In the genomic region with DNA sequence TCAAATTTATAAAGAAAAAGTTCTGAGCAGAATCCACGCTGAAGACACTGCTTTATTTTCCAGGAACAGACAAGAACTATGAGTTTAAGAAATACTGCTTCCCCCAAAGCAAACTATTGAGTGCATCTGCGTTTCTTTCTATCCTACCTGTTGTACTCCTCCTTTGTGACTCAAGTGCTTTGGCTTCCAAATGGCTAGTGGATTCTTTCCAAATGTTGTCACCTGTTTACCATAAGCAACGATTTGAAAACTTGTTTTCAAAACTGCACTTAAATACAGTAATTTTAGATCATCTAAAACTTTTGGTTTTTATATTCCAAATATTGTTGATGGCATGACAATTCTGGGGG, we compare ENCODE assay signal across 9 cellular contexts. TPM values are rescaled to one million over a fixed set of nuclear protein-coding genes. Genes with fewer than 3 reads are reported as not detected.
DNase-seq lines count a peak whose midpoint lies in the region; ATAC-seq and TF ChIP-seq lines count a peak whose summit lies in the region.
"Had no signal": no experiment of that assay in that cellular context is flagged by ENCODE, and none has a peak within 500 bp of the region (broad histone marks: within the 10 kb centered on the region; RNA-seq: fewer than 3 reads in every experiment).

No MANE protein-coding gene starts in this region.

- TF ChIP-seq POLR2A in breast epithelium (IDR thresholded peaks at IDR 0.05), result no peak

- peak overlapping the region in 5 of 8 donors; percentile 4 to 77 (median 70) for H3K4me3 Mint-ChIP-seq in CD4-positive, alpha-beta memory T cell

- no peaks in the 10 kb centered on the region for H3K27me3 ChIP-seq in CD4-positive, alpha-beta memory T cell (ENCODE audit: insufficient read depth, low read length)
- no peaks in the 10 kb centered on the region for H3K27me3 ChIP-seq in Loucy (ENCODE audit: insufficient read depth, low read length, poor library complexity, severe bottlenecking)
- no peaks in the 10 kb centered on the region for H3K27me3 ChIP-seq in breast epithelium
- H3K27me3 ChIP-seq in parathyroid adenoma (ENCODE audit: control insufficient read depth, insufficient read depth, low read length), result no peaks in the 10 kb centered on the region
- H3K27me3 ChIP-seq: brain microvascular endothelial cell had no signal

- H3K4me1 ChIP-seq in CD4-positive, alpha-beta memory T cell (ENCODE audit: insufficient read depth, low read length), result peaks cover 12% of the 10 kb centered on the region
- H3K4me1 ChIP-seq in Loucy (ENCODE audit: insufficient read depth, low read length, poor library complexity, severe bottlenecking) (peaks cover 33% of the 10 kb centered on the region), breast epithelium (peaks cover 7 to 8% of the 10 kb centered on the region in 2 donors), parathyroid adenoma (no peaks in the 10 kb centered on the region)

- no peaks in the 10 kb centered on the region for H3F3A ChIP-seq in Loucy (ENCODE audit: low read depth)

- intact Hi-C loops in CD4-positive, alpha-beta memory T cell (cut with micrococcal nuclease), result loop anchor here (1.0 to 2.0 kb wide), 8 partner anchors 107 to 468 kb away; a partner anchor contains a TSS
- intact Hi-C loops in breast epithelium (cut with DNase I; ENCODE audit: low total_unique reads), result loop anchor here (10.0 kb wide), 1 partner anchor 253 kb away; no protein-coding TSS in a partner anchor

- H2AFZ ChIP-seq in Loucy (ENCODE audit: low read length) (peak overlapping the region; percentile 98), parathyroid adenoma (no peak overlapping the region)

- no peak overlapping the region for H3K27ac ChIP-seq in CD4-positive, alpha-beta memory T cell (ENCODE audit: low read depth, low read length)
- peak overlapping the region; percentile 75 to 87 for H3K27ac ChIP-seq in breast epithelium
- H3K27ac ChIP-seq in parathyroid adenoma, result no peak overlapping the region

- POLR2A ChIA-PET in CD4-positive, alpha-beta memory T cell (lab: Charles Lee; ENCODE audit: partially characterized antibody), result interaction anchor here (0.9 kb wide), 1 partner anchor 279 kb away, joined by 6 read pairs; a partner anchor contains a TSS

- TF ChIP-seq CTCF in Loucy (conservative IDR thresholded peaks at IDR 0.05; ENCODE audit: low read length), result no peak
- no peak for TF ChIP-seq CTCF in breast epithelium (IDR thresholded peaks at IDR 0.05)
- no peak for TF ChIP-seq CTCF in parathyroid adenoma (IDR thresholded peaks at IDR 0.05)
- no peak for TF ChIP-seq CTCF in GM13977 (IDR thresholded peaks at IDR 0.05; ENCODE audit: extremely low read depth, insufficient read depth, missing control alignments)

- no peaks in the 10 kb centered on the region for H3K9me2 ChIP-seq in Loucy (replicated peaks; ENCODE audit: low read depth, low read length)

- H3K4me2 ChIP-seq in Loucy (ENCODE audit: low read depth, low read length, poor library complexity, severe bottlenecking) (peak overlapping the region; percentile 79), parathyroid adenoma (ENCODE audit: low read length) (peak overlapping the region; percentile 42)

- peaks cover 0 to 3% of the 10 kb centered on the region in 2 donors for H3K27me3 Mint-ChIP-seq in CD4-positive, alpha-beta memory T cell

- ATAC-seq in HG02840 (IDR thresholded peaks at IDR 0.05; ENCODE audit: low FRiP score, unreplicated experiment), result no peak

- no peaks in the 10 kb centered on the region for H4K20me1 ChIP-seq in Loucy (ENCODE audit: insufficient read depth, low read length, poor library complexity, severe bottlenecking)

- peaks cover 6 to 13% (median 11%) of the 10 kb centered on the region in 4 donors for H3K4me1 Mint-ChIP-seq in CD4-positive, alpha-beta memory T cell

- H3K9me3 ChIP-seq in CD4-positive, alpha-beta memory T cell (ENCODE audit: control insufficient read depth in 1 of 2, low read length in 2 of 2), result no peaks in the 10 kb centered on the region
- H3K9me3 ChIP-seq in Loucy (ENCODE audit: insufficient read depth, low read depth, low read length), result no peaks in the 10 kb centered on the region
- no peaks in the 10 kb centered on the region for H3K9me3 ChIP-seq in breast epithelium
- H3K9me3 ChIP-seq in parathyroid adenoma (ENCODE audit: control insufficient read depth, low read length), result no peaks in the 10 kb centered on the region

- no peaks in the 10 kb centered on the region for H3K36me3 Mint-ChIP-seq in CD4-positive, alpha-beta memory T cell

- CTCF ChIA-PET in CD4-positive, alpha-beta memory T cell (lab: Charles Lee; ENCODE audit: partially characterized antibody), result interaction anchor here (0.9 to 8.1 kb wide), 19 partner anchors 10 to 468 kb away, joined by 3 to 111 read pairs (median 6); a partner anchor contains a TSS

- peak overlapping the region in 2 of 7 donors; percentile 59 to 62 for H3K27ac Mint-ChIP-seq in CD4-positive, alpha-beta memory T cell

- in situ Hi-C loops in GM13977 (cut with MboI; ENCODE audit: low pct_unique_long_range_greater_than_20kb, low sequenced_read_pairs, unreplicated experiment), result loop anchor here (10.0 to 25.0 kb wide), 3 partner anchors 243 to 630 kb away; a partner anchor contains a TSS

- no peaks in the 10 kb centered on the region for H3K9me3 Mint-ChIP-seq in CD4-positive, alpha-beta memory T cell

- no peak for DNase-seq in CD4-positive, alpha-beta memory T cell
- DNase-seq in breast epithelium (ENCODE audit: low spot score in 2 of 2) (no peak), GF-D8 (lab: John Stamatoyannopoulos, UW) (no peak), SK-N-DZ (ENCODE audit: low spot score) (no peak), GM13977 (ENCODE audit: low spot score) (no peak)

- no peaks in the 10 kb centered on the region for H3K79me2 ChIP-seq in Loucy (ENCODE audit: insufficient read depth, low read length)
- H3K79me2 ChIP-seq in parathyroid adenoma, result peaks cover 21% of the 10 kb centered on the region

- H3K36me3 ChIP-seq in CD4-positive, alpha-beta memory T cell (ENCODE audit: insufficient read depth, low read length), result no peaks in the 10 kb centered on the region
- H3K36me3 ChIP-seq in Loucy (ENCODE audit: insufficient read depth, low read length) (no peaks in the 10 kb centered on the region), breast epithelium (no peaks in the 10 kb centered on the region), parathyroid adenoma (ENCODE audit: control insufficient read depth, insufficient read depth, low read length) (no peaks in the 10 kb centered on the region)

- H3K9ac ChIP-seq in Loucy (ENCODE audit: low read depth, low read length, poor library complexity, severe bottlenecking), result no peak overlapping the region
- no peak overlapping the region for H3K9ac ChIP-seq in parathyroid adenoma

- H3K4me3 ChIP-seq in CD4-positive, alpha-beta memory T cell (ENCODE audit: low read length in 2 of 2), result no peak overlapping the region
- H3K4me3 ChIP-seq in Loucy (ENCODE audit: low read length, poor library complexity, severe bottlenecking), result peak overlapping the region; percentile 54
- peak overlapping the region in 1 of 3 donors; percentile 43 for H3K4me3 ChIP-seq in breast epithelium
- no peak overlapping the region for H3K4me3 ChIP-seq in parathyroid adenoma (ENCODE audit: low read depth, low read length)

RNA-seq across cellular contexts. Expression of a gene that starts 9.5 kb away (rescaled TPM):
- under 1 TPM; 0.50 to 0.52 TPM for total RNA-seq in CD4-positive, alpha-beta memory T cell
- polyA plus RNA-seq in CD4-positive, alpha-beta memory T cell, result not detected
- 100 to 1,000 TPM in 1 of 3 donors, 10 to 100 TPM in 2; 86.2 to 122 (median 88.0) TPM for total RNA-seq in breast epithelium
- not detected in 2 replicates for polyA plus RNA-seq in SK-N-DZ (2014; cell fraction: cytosol; rRNA removed)
- 0.32 TPM in 1 of 2 replicates, not detected in the other for polyA plus RNA-seq in SK-N-DZ (2014; cell fraction: nucleus; rRNA removed)

Comparison
In these comparisons a context has a peak if more than half of its experiments do, and no peak if none do; other contexts are left out.
1. H3K27ac ChIP-seq: peak in breast epithelium (2 of 2); none in CD4-positive, alpha-beta memory T cell (single experiment) and parathyroid adenoma (single experiment).
2. RNA of a gene that starts 9.5 kb away (total RNA-seq): 86.2 to 122 TPM in breast epithelium; 0.50 to 0.52 TPM in CD4-positive, alpha-beta memory T cell; every median in the first group is over 10 times any median in the second.